In genomic region chr3:143843607-143844006, GRCh38 we compare ENCODE assay signal across 29 cellular contexts.
"Had no signal": no experiment of that assay in that cellular context is flagged by ENCODE, and none has a peak within 500 bp of the region (broad histone marks: within the 10 kb centered on the region; RNA-seq: fewer than 3 reads in every experiment).

No MANE protein-coding gene starts in this region.

- H3K4me3 Mint-ChIP-seq: activated B cell treated with CpG ODN at 0.5 μM for 24 hours; activated CD8-positive, alpha-beta T cell treated with anti-CD3 and anti-CD28 coated beads for 36 hours; activated naive CD8-positive, alpha-beta T cell; activated T-cell treated with anti-CD3 and anti-CD28 coated beads, Interleukin-2, amount 50 U/mL, for 4 hours; central memory CD8-positive, alpha-beta T cell; dendritic cell treated with granulocyte-macrophage colony-stimulating factor and Interleukin-4, amounts not matched to agents 40 ng/mL and 50 ng/mL, for 4 days; endodermal cell; T-helper 2 cell treated with Interferon-gamma antibody and Interleukin-4, amounts not matched to agents 5 μg/mL and 100 μg/mL, for 36 hours had no signal

- DNase-seq: activated B cell treated with CpG ODN at 0.5 μM for 24 hours; activated CD4-positive, alpha-beta T cell treated with anti-CD3 and anti-CD28 coated beads for 48 hours; activated CD4-positive, alpha-beta T cell treated with anti-CD3 and anti-CD28 coated beads, Interleukin-2, amount 50 U/mL, for 1 hour; activated CD4-positive, alpha-beta T cell treated with anti-CD3 and anti-CD28 coated beads, Interleukin-2, amount 50 U/mL, for 48 hours; activated CD8-positive, alpha-beta memory T cell treated with anti-CD3 and anti-CD28 coated beads for 24 hours; activated CD8-positive, alpha-beta T cell treated with anti-CD3 and anti-CD28 coated beads for 36 hours; activated effector memory CD4-positive, alpha-beta T cell treated with Interleukin-2 at 50 U/mL for 16 hours; activated gamma-delta T cell treated with Interleukin-2 at 50 U/mL for 16 hours; activated naive CD4-positive, alpha-beta T cell treated with anti-CD3 and anti-CD28 coated beads, Interleukin-2, amount 50 U/mL, for 16 hours; activated naive CD4-positive, alpha-beta T cell treated with Interleukin-2 at 50 U/mL for 16 hours; activated T-cell treated with anti-CD3 and anti-CD28 coated beads, Interleukin-2, amount 50 U/mL, for 4 hours; amniotic stem cell; anterior cingulate cortex; brain microvascular endothelial cell; dorsolateral prefrontal cortex; effector memory CD4-positive, alpha-beta T cell; endodermal cell; foreskin fibroblast; head of caudate nucleus; T1000; WERI-Rb-1 had no signal

- H3K4me3 ChIP-seq: coronary artery had no signal

- H3K36me3 ChIP-seq: brain microvascular endothelial cell, WERI-Rb-1 had no signal

- H3K27me3 Mint-ChIP-seq: activated B cell treated with CpG ODN at 0.5 μM for 24 hours; activated naive CD8-positive, alpha-beta T cell; activated T-helper 17 cell treated with anti-CD3 and anti-CD28 coated beads, Interleukin-2, amount 50 U/mL, for 72 hours; central memory CD8-positive, alpha-beta T cell; dendritic cell treated with granulocyte-macrophage colony-stimulating factor and Interleukin-4, amounts not matched to agents 40 ng/mL and 50 ng/mL, for 4 days had no signal

- H3K9me3 Mint-ChIP-seq: activated B cell treated with CpG ODN at 0.5 μM for 24 hours; activated CD8-positive, alpha-beta T cell treated with anti-CD3 and anti-CD28 coated beads for 36 hours; activated T-cell treated with anti-CD3 and anti-CD28 coated beads, Interleukin-2, amount 50 U/mL, for 4 hours; activated T-helper 17 cell treated with anti-CD3 and anti-CD28 coated beads, Interleukin-2, amount 50 U/mL, for 72 hours; central memory CD8-positive, alpha-beta T cell; dendritic cell treated with granulocyte-macrophage colony-stimulating factor and Interleukin-4, amounts not matched to agents 40 ng/mL and 50 ng/mL, for 4 days; endodermal cell; T-helper 2 cell treated with Interferon-gamma antibody and Interleukin-4, amounts not matched to agents 5 μg/mL and 100 μg/mL, for 36 hours had no signal

- H3K27ac ChIP-seq: brain microvascular endothelial cell, coronary artery, WERI-Rb-1 had no signal

- H3K27ac Mint-ChIP-seq: activated B cell treated with CpG ODN at 0.5 μM for 24 hours; activated CD8-positive, alpha-beta T cell treated with anti-CD3 and anti-CD28 coated beads for 36 hours; activated naive CD8-positive, alpha-beta T cell; activated T-helper 17 cell treated with anti-CD3 and anti-CD28 coated beads, Interleukin-2, amount 50 U/mL, for 72 hours; endodermal cell; T-helper 2 cell treated with Interferon-gamma antibody and Interleukin-4, amounts not matched to agents 5 μg/mL and 100 μg/mL, for 36 hours had no signal

- H3K36me3 Mint-ChIP-seq: activated naive CD8-positive, alpha-beta T cell had no signal

- ATAC-seq: activated CD4-positive, CD25-positive, alpha-beta regulatory T cell treated with anti-CD3 and anti-CD28 coated beads, Interleukin-2, amount 50 U/mL, for 24 hours; activated CD8-positive, alpha-beta T cell treated with anti-CD3 and anti-CD28 coated beads for 36 hours; activated T-cell treated with anti-CD3 and anti-CD28 coated beads, Interleukin-2, amount 50 U/mL, for 4 hours; activated T-helper 17 cell treated with anti-CD3 and anti-CD28 coated beads, Interleukin-2, amount 50 U/mL, for 72 hours; esophagus mucosa had no signal

- H3K27me3 ChIP-seq: brain microvascular endothelial cell, dorsolateral prefrontal cortex had no signal
